In the genomic region with DNA sequence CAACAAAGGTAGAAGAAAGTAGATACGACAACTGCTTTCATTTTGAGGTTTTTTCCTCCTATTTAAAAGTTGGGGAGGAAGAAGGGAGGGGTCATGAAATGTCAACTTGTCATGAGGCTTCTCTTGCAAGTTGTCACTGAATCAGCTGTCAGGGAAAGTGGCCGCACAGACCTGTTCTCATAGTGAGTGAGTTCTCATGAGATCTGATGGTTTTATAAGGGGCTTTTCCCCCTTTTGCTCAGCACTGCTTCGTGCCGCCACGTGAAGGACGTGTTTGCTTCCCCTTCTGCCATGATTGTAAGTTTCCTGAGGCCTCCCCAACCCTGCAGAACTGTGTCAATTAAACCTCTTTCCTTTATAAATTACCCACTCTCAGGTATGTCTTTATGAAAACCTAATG, we compare ENCODE assay signal across 6 cellular contexts.
DNase-seq lines count a peak whose midpoint lies in the region; ATAC-seq and TF ChIP-seq lines count a peak whose summit lies in the region.
"Not testable (repeated sequence)": the region's sequence is repeated elsewhere in the genome, so short reads cannot be mapped to it uniquely, and the experiment has no call there.

No MANE protein-coding gene starts in this region.

- ATAC-seq in activated CD8-positive, alpha-beta T cell treated with anti-CD3 and anti-CD28 coated beads, Interleukin-2, amount 10 ng/mL, durations not matched to agents 7 days and 5 days: not testable (repeated sequence)

- not testable (repeated sequence) for H3K4me3 ChIP-seq in BLaER1; Karpas-422 (ENCODE audit: low read length); mammary epithelial cell (replicated peaks in 1 of 3; ENCODE audit: insufficient read depth in 1 of 3, low read depth in 2 of 3, low read length in 3 of 3); esophagus muscularis mucosa

- H3K27me3 Mint-ChIP-seq in activated CD8-positive, alpha-beta T cell treated with anti-CD3 and anti-CD28 coated beads, Interleukin-2, amount 10 ng/mL, durations not matched to agents 7 days and 5 days (ENCODE audit: low read depth): not testable (repeated sequence)
- H3K27me3 Mint-ChIP-seq in osteocyte (ENCODE audit: unreplicated experiment): peaks cover 82% of the 10 kb centered on the region

- not testable (repeated sequence) for H3K4me3 Mint-ChIP-seq in activated CD8-positive, alpha-beta T cell treated with anti-CD3 and anti-CD28 coated beads, Interleukin-2, amount 10 ng/mL, durations not matched to agents 7 days and 5 days; osteocyte (ENCODE audit: unreplicated experiment)

- not testable (repeated sequence) for H3K27ac Mint-ChIP-seq in activated CD8-positive, alpha-beta T cell treated with anti-CD3 and anti-CD28 coated beads, Interleukin-2, amount 10 ng/mL, durations not matched to agents 7 days and 5 days; osteocyte (ENCODE audit: unreplicated experiment)

- not testable (repeated sequence) for DNase-seq in Karpas-422, mammary epithelial cell
- peak; percentile 9 for DNase-seq in activated CD8-positive, alpha-beta T cell treated with anti-CD3 and anti-CD28 coated beads, Interleukin-2, amount 10 ng/mL, durations not matched to agents 7 days and 5 days
- DNase-seq in esophagus muscularis mucosa (ENCODE audit: extremely low spot score) (peak; percentile 29), osteocyte (ENCODE audit: extremely low spot score, unreplicated experiment) (peak; percentile 53)

- not testable (repeated sequence) for TF ChIP-seq POLR2A in esophagus muscularis mucosa (IDR thresholded peaks at IDR 0.05; ENCODE audit: low read depth)

- TF ChIP-seq EP300 in esophagus muscularis mucosa (IDR thresholded peaks at IDR 0.05): not testable (repeated sequence)

- CTCF ChIA-PET in activated CD8-positive, alpha-beta T cell treated with anti-CD3 and anti-CD28 coated beads, Interleukin-2, amount 10 ng/mL, durations not matched to agents 7 days and 5 days (lab: Charles Lee); mammary epithelial cell (lab: Charles Lee; ENCODE audit: low non-redundant PET): not testable (repeated sequence)

- H3K27me3 ChIP-seq in BLaER1; Karpas-422 (ENCODE audit: low read length); mammary epithelial cell (ENCODE audit: insufficient read depth, low read length); esophagus muscularis mucosa: not testable (repeated sequence)

- POLR2A ChIA-PET in activated CD8-positive, alpha-beta T cell treated with anti-CD3 and anti-CD28 coated beads, Interleukin-2, amount 10 ng/mL, durations not matched to agents 7 days and 5 days (lab: Charles Lee): not testable (repeated sequence)

- BruUV-seq in mammary epithelial cell (replicated peaks; lab: Mats Ljungman, UMichigan): not testable (repeated sequence)

- H3K9me2 ChIP-seq in Karpas-422 (replicated peaks; ENCODE audit: insufficient read depth, low read length): not testable (repeated sequence)

- H3K9me3 Mint-ChIP-seq in activated CD8-positive, alpha-beta T cell treated with anti-CD3 and anti-CD28 coated beads, Interleukin-2, amount 10 ng/mL, durations not matched to agents 7 days and 5 days (ENCODE audit: insufficient read depth); osteocyte (ENCODE audit: unreplicated experiment): not testable (repeated sequence)

- not testable (repeated sequence) for H3K36me3 Mint-ChIP-seq in activated CD8-positive, alpha-beta T cell treated with anti-CD3 and anti-CD28 coated beads, Interleukin-2, amount 10 ng/mL, durations not matched to agents 7 days and 5 days (ENCODE audit: low read depth); osteocyte (ENCODE audit: unreplicated experiment)

- not testable (repeated sequence) for H4K20me1 ChIP-seq in BLaER1; Karpas-422 (ENCODE audit: insufficient read depth, low read depth, low read length); mammary epithelial cell (ENCODE audit: insufficient read depth, low read length)

- dilution Hi-C loops in mammary epithelial cell (cut with HindIII; ENCODE audit: low sequenced_read_pairs): not testable (repeated sequence)

- intact Hi-C loops in mammary epithelial cell (cut with micrococcal nuclease); esophagus muscularis mucosa (cut with DNase I): not testable (repeated sequence)

- not testable (repeated sequence) for H3K79me2 ChIP-seq in Karpas-422 (ENCODE audit: low read length); mammary epithelial cell (ENCODE audit: insufficient read depth, low read length)

- not testable (repeated sequence) for H3K27ac ChIP-seq in BLaER1; Karpas-422 (ENCODE audit: low read length); mammary epithelial cell (ENCODE audit: insufficient read depth, low read depth, low read length); esophagus muscularis mucosa (replicated peaks in 1 of 4)

- H3K4me1 ChIP-seq in BLaER1: peaks cover 71% of the 10 kb centered on the region
- H3K4me1 ChIP-seq in Karpas-422 (ENCODE audit: low read length): peaks cover 52% of the 10 kb centered on the region
- not testable (repeated sequence) for H3K4me1 ChIP-seq in mammary epithelial cell (ENCODE audit: insufficient read depth, low read length); esophagus muscularis mucosa

- WGBS in mammary epithelial cell (ENCODE audit: low coverage, missing lambda C conversion rate): 95% methylated on average over 6 of the region's 6 CpGs
- 92% methylated on average over 6 of the region's 6 CpGs for WGBS in esophagus muscularis mucosa

- peaks cover 14% of the 10 kb centered on the region for H3K9me3 ChIP-seq in BLaER1
- not testable (repeated sequence) for H3K9me3 ChIP-seq in Karpas-422 (ENCODE audit: low read length); mammary epithelial cell (replicated peaks; ENCODE audit: insufficient read depth, low read length); esophagus muscularis mucosa

- in situ Hi-C loops in mammary epithelial cell (cut with MboI; ENCODE audit: low sequenced_read_pairs in 2 of 2): not testable (repeated sequence)

- H2AFZ ChIP-seq in Karpas-422 (ENCODE audit: low read length); mammary epithelial cell (ENCODE audit: low read depth, low read length): not testable (repeated sequence)

- peak overlapping the region; percentile 79 for H3K4me2 ChIP-seq in BLaER1
- H3K4me2 ChIP-seq in Karpas-422 (ENCODE audit: low read depth, low read length, poor library complexity, severe bottlenecking): peak overlapping the region; percentile 45
- H3K4me2 ChIP-seq in mammary epithelial cell (ENCODE audit: insufficient read depth, low read depth, low read length): peak overlapping the region; percentile 4

- H3K4me1 Mint-ChIP-seq in activated CD8-positive, alpha-beta T cell treated with anti-CD3 and anti-CD28 coated beads, Interleukin-2, amount 10 ng/mL, durations not matched to agents 7 days and 5 days (ENCODE audit: low read depth): peaks cover 11% of the 10 kb centered on the region
- not testable (repeated sequence) for H3K4me1 Mint-ChIP-seq in osteocyte (ENCODE audit: unreplicated experiment)

- not testable (repeated sequence) for TF ChIP-seq CTCF in mammary epithelial cell (conservative IDR thresholded peaks at IDR 0.05 in 1 of 2, IDR thresholded peaks at IDR 0.05 in 1 of 2; ENCODE audit: extremely low read depth in 1 of 2, insufficient read depth in 1 of 2, low read depth in 1 of 2, low read length in 2 of 2); esophagus muscularis mucosa (IDR thresholded peaks at IDR 0.05); osteocyte (IDR thresholded peaks at IDR 0.05)

- H3K9ac ChIP-seq in BLaER1; Karpas-422 (ENCODE audit: low read length); mammary epithelial cell (ENCODE audit: insufficient read depth, low read length): not testable (repeated sequence)

- H3K36me3 ChIP-seq in BLaER1; Karpas-422 (ENCODE audit: insufficient read depth, low read length); mammary epithelial cell (ENCODE audit: insufficient read depth, low read length); esophagus muscularis mucosa: not testable (repeated sequence)

Comparison
In these comparisons a context has a peak if more than half of its experiments do, and no peak if none do; other contexts are left out.
1. H3K4me2 ChIP-seq: peak in every context shown above with its lines; median percentile 79 in BLaER1; 45 in Karpas-422; 4 in mammary epithelial cell.